23 cellular contexts compared by ENCODE assay signal in genomic region chr4:10716163-10716562, GRCh38. TPM values are rescaled to one million over a fixed set of nuclear protein-coding genes. Genes with fewer than 3 reads are reported as not detected.
"Had no signal": no experiment of that assay in that cellular context is flagged by ENCODE, and none has a peak within 500 bp of the region (broad histone marks: within the 10 kb centered on the region; RNA-seq: fewer than 3 reads in every experiment).

No MANE protein-coding gene starts in this region.

- H3K27ac ChIP-seq: spleen, testis, upper lobe of left lung had no signal

- H3K4me3 ChIP-seq: spleen, testis, upper lobe of left lung had no signal

- H3K4me1 Mint-ChIP-seq: activated T-helper 17 cell treated with anti-CD3 and anti-CD28 coated beads, Interleukin-2, amount 50 U/mL, for 72 hours; stimulated activated naive CD8-positive, alpha-beta T cell treated with anti-CD3 and anti-CD28 coated beads, Interleukin-15, amount 100 ng/mL, for 72 hours; T-cell had no signal

- ATAC-seq: activated T-helper 17 cell treated with anti-CD3 and anti-CD28 coated beads, Interleukin-2, amount 50 U/mL, for 72 hours; sciatic nerve; stimulated activated naive CD8-positive, alpha-beta T cell treated with anti-CD3 and anti-CD28 coated beads, Interleukin-15, amount 100 ng/mL, for 72 hours; T-cell had no signal

- H3K36me3 ChIP-seq: spleen, upper lobe of left lung had no signal

- H3K9me3 ChIP-seq: testis had no signal

- DNase-seq: activated CD4-positive, alpha-beta T cell treated with anti-CD3 and anti-CD28 coated beads for 1 hour; activated CD4-positive, alpha-beta T cell treated with anti-CD3 and anti-CD28 coated beads, Interleukin-2, amount 50 U/mL, for 48 hours; activated naive CD4-positive, alpha-beta T cell treated with anti-CD3 and anti-CD28 coated beads for 36 hours; caudate nucleus; cortex of kidney; effector memory CD4-positive, alpha-beta T cell; head of caudate nucleus; kidney glomerular epithelial cell; midbrain; spleen; stimulated activated CD4-positive, alpha-beta T cell treated with anti-CD3 and anti-CD28 coated beads, Interleukin-1b, Interleukin-23, amount 100 ng/mL, for 48 hours; stimulated activated naive CD8-positive, alpha-beta T cell treated with anti-CD3 and anti-CD28 coated beads, Interleukin-15, amount 100 ng/mL, for 72 hours; T-cell; T-helper 9 cell; testis; upper lobe of left lung had no signal

- H3K4me3 Mint-ChIP-seq: activated naive CD4-positive, alpha-beta T cell treated with anti-CD3 and anti-CD28 coated beads for 36 hours; activated T-helper 17 cell treated with anti-CD3 and anti-CD28 coated beads, Interleukin-2, amount 50 U/mL, for 72 hours; stimulated activated naive CD8-positive, alpha-beta T cell treated with anti-CD3 and anti-CD28 coated beads, Interleukin-15, amount 100 ng/mL, for 72 hours; T-cell had no signal

- H3K27me3 ChIP-seq: testis, upper lobe of left lung had no signal

- H3K36me3 Mint-ChIP-seq: T-cell had no signal

- H3K4me1 ChIP-seq: spleen, testis, upper lobe of left lung had no signal

- H3K27ac Mint-ChIP-seq: activated naive CD4-positive, alpha-beta T cell treated with anti-CD3 and anti-CD28 coated beads for 36 hours; activated T-helper 17 cell treated with anti-CD3 and anti-CD28 coated beads, Interleukin-2, amount 50 U/mL, for 72 hours; T-cell had no signal

RNA-seq across cellular contexts. Expression of gene CLNK, which starts 31.6 kb away (rescaled TPM):
- total RNA-seq: activated naive CD4-positive, alpha-beta T cell treated with anti-CD3 and anti-CD28 coated beads for 36 hours; activated T-helper 17 cell treated with anti-CD3 and anti-CD28 coated beads, Interleukin-2, amount 50 U/mL, for 72 hours; frontal cortex; myocyte; omental fat pad; pulmonary artery endothelial cell; sciatic nerve had no signal
- polyA plus RNA-seq: neural cell had no signal
